10 cellular contexts compared by ENCODE assay signal in genomic region chr13:110047511-110047910, GRCh38.
A peak's percentile ranks its signal among the peaks of the same experiment; 100 is the strongest.
DNase-seq lines count a peak whose midpoint lies in the region; FAIRE-seq and TF ChIP-seq lines count a peak whose summit lies in the region.
"Had no signal": no experiment of that assay in that cellular context is flagged by ENCODE, and none has a peak within 500 bp of the region (broad histone marks: within the 10 kb centered on the region; RNA-seq: fewer than 3 reads in every experiment).

No MANE protein-coding gene starts in this region.

- DNase-seq in H4 (ENCODE audit: low spot score), result peak; percentile 72
- DNase-seq in SHP77 (lab: John Stamatoyannopoulos, UW), result peak; percentile 38 to 42
- DNase-seq in fibroblast of villous mesenchyme (ENCODE audit: low read depth), result peak; percentile 86
- peak; percentile 75 for DNase-seq in posterior vena cava (ENCODE audit: low spot score)
- no peak for DNase-seq in NCI-H524 (lab: John Stamatoyannopoulos, UW)
- no peak for DNase-seq in SW 1271 (lab: John Stamatoyannopoulos, UW)
- DNase-seq in NK-92 treated with Interleukin-12 subunit alpha and Interleukin-12 subunit beta, amount 100 ng/mL, for 24 hours (lab: John Stamatoyannopoulos, UW), result no peak
- DNase-seq in frontal cortex (ENCODE audit: low spot score in 2 of 2), result no peak

- no peak for FAIRE-seq in frontal cortex (lab: Jason Lieb, UNC)
- FAIRE-seq: G401.6 had no signal

- no peak for TF ChIP-seq CTCF in fibroblast of villous mesenchyme (IDR thresholded peaks at IDR 0.05; ENCODE audit: insufficient read depth, low read depth, low read length)

- intact Hi-C loops in posterior vena cava (cut with DNase I), result no loop called here

- H3K4me3 ChIP-seq in fibroblast of villous mesenchyme (ENCODE audit: low read depth, low read length), result no peak overlapping the region
- H3K4me3 ChIP-seq: SK-N-MC had no signal

Comparison
In these comparisons a context has a peak if more than half of its experiments do, and no peak if none do; other contexts are left out.
1. DNase-seq: peak in H4 (single experiment), SHP77 (2 of 2), fibroblast of villous mesenchyme (single experiment) and posterior vena cava (single experiment); none in NCI-H524 (0 of 2), SW 1271 (0 of 2), NK-92 treated with Interleukin-12 subunit alpha and Interleukin-12 subunit beta, amount 100 ng/mL, for 24 hours (single experiment) and frontal cortex (0 of 2).